Comparison of ENCODE assay signal across 13 cellular contexts in genomic region chr5:180787711-180788431, GRCh38. TPM values are rescaled to one million over a fixed set of nuclear protein-coding genes. Genes with fewer than 3 reads are reported as not detected.
DNase-seq lines count a peak whose midpoint lies in the region; ATAC-seq and TF ChIP-seq lines count a peak whose summit lies in the region.
"Had no signal": no experiment of that assay in that cellular context is flagged by ENCODE, and none has a peak within 500 bp of the region (broad histone marks: within the 10 kb centered on the region; RNA-seq: fewer than 3 reads in every experiment).

No MANE protein-coding gene starts in this region.

- peaks cover 18% of the 10 kb centered on the region for H3K4me1 ChIP-seq in Panc1 (ENCODE audit: control insufficient read depth, insufficient read depth, low read length)
- peaks cover 17 to 94% (median 32%) of the 10 kb centered on the region in 3 donors for H3K4me1 ChIP-seq in esophagus squamous epithelium
- H3K4me1 ChIP-seq in skeletal muscle tissue (ENCODE audit: control insufficient read depth in 3 of 3, insufficient read depth in 3 of 3, low read length in 3 of 3), result peaks cover 27 to 41% (median 30%) of the 10 kb centered on the region in 3 donors

- POLR2A ChIA-PET in Panc1 (lab: Charles Lee), result no interaction called here

- TF ChIP-seq CTCF in Panc1 (IDR thresholded peaks at IDR 0.05), result no peak
- no peak for TF ChIP-seq CTCF in esophagus squamous epithelium (IDR thresholded peaks at IDR 0.05)

- peak overlapping the region in 2 of 3 donors; percentile 3 to 33 for H3K9ac ChIP-seq in skeletal muscle tissue (ENCODE audit: low read depth in 1 of 3, low read length in 3 of 3)

- in situ Hi-C loops in Panc1 (cut with HindIII; ENCODE audit: low pct_unique_long_range_greater_than_20kb, low sequenced_read_pairs), result no loop called here

- no peak overlapping the region for H3K27ac ChIP-seq in Panc1 (ENCODE audit: low read length)
- peak overlapping the region in 3 of 4 donors; percentile 83 to 89 (median 89) for H3K27ac ChIP-seq in esophagus squamous epithelium
- H3K27ac ChIP-seq in skeletal muscle tissue (ENCODE audit: low read depth, low read length), result no peak overlapping the region

- WGBS in esophagus squamous epithelium, 2 donors, result 71 to 82% methylated on average over 5 to 14 of the region's 20 CpGs

- intact Hi-C loops in Panc1 (cut with micrococcal nuclease; ENCODE audit: unreplicated experiment) (loop anchor here (5.0 kb wide), 1 partner anchor 69 kb away; no protein-coding TSS in a partner anchor), esophagus squamous epithelium (cut with DNase I) (loop anchor here (10.0 kb wide), 1 partner anchor 367 kb away; no protein-coding TSS in a partner anchor)

- peak; percentile 23 for DNase-seq in EL
- DNase-seq in Panc1 (ENCODE audit: low read depth, low spot score), result no peak
- no peak for DNase-seq in esophagus squamous epithelium (lab: John Stamatoyannopoulos, UW)
- no peak for DNase-seq in NOMO-1 treated with dmso at 0.1 percent for 144 hours (lab: John Stamatoyannopoulos, UW; ENCODE audit: unreplicated experiment)
- no peak for DNase-seq in DMS79 treated with DMSO at 0.1 percent for 48 hours (lab: John Stamatoyannopoulos, UW)
- DNase-seq: NCI-H2107 had no signal

- H3K27me3 ChIP-seq in Panc1 (ENCODE audit: control insufficient read depth, insufficient read depth, low read length), result no peaks in the 10 kb centered on the region
- no peaks in the 10 kb centered on the region for H3K27me3 ChIP-seq in esophagus squamous epithelium
- H3K27me3 ChIP-seq in skeletal muscle tissue (ENCODE audit: control insufficient read depth in 3 of 3, insufficient read depth in 3 of 3, low read length in 3 of 3), result no peaks in the 10 kb centered on the region

- H3K9me3 ChIP-seq in Panc1 (ENCODE audit: control insufficient read depth, insufficient read depth, low read depth, low read length), result no peaks in the 10 kb centered on the region
- no peaks in the 10 kb centered on the region for H3K9me3 ChIP-seq in esophagus squamous epithelium
- no peaks in the 10 kb centered on the region for H3K9me3 ChIP-seq in skeletal muscle tissue (ENCODE audit: control insufficient read depth in 3 of 3, low read length in 3 of 3)

- no peak for TF ChIP-seq POLR2A in esophagus squamous epithelium (IDR thresholded peaks at IDR 0.05)

- BruUV-seq in Panc1 (replicated peaks; lab: Mats Ljungman, UMichigan), result no TSS peak

- ATAC-seq in Panc1 (peak; percentile 23; the same call in 1 of the 2 replicates), HG03354 (IDR thresholded peaks at IDR 0.05; ENCODE audit: poor library complexity, severe bottlenecking, unreplicated experiment) (no peak)
- ATAC-seq: esophagus mucosa had no signal

- no peak overlapping the region for H3K4me3 ChIP-seq in Panc1 (ENCODE audit: low read depth in 2 of 2, low read length in 2 of 2)
- no peak overlapping the region for H3K4me3 ChIP-seq in esophagus squamous epithelium
- H3K4me3 ChIP-seq in skeletal muscle tissue (ENCODE audit: low read length in 3 of 3), result no peak overlapping the region

- CTCF ChIA-PET in Panc1 (lab: Charles Lee), result no interaction called here

- H3K36me3 ChIP-seq in Panc1 (ENCODE audit: control insufficient read depth, insufficient read depth, low read length) (no peaks in the 10 kb centered on the region), esophagus squamous epithelium (peaks cover 34 to 57% (median 38%) of the 10 kb centered on the region in 3 donors), skeletal muscle tissue (ENCODE audit: control insufficient read depth in 3 of 3, insufficient read depth in 3 of 3, low read length in 3 of 3) (peaks cover 19 to 26% (median 24%) of the 10 kb centered on the region in 3 donors)

RNA-seq across cellular contexts. Expression of gene MGAT1, which starts 14.7 kb away (rescaled TPM):
- total RNA-seq in Panc1 (2021; ENCODE audit: unreplicated experiment) (113 TPM), esophagus squamous epithelium (100 to 1,000 TPM in 2 of 4 donors, 10 to 100 TPM in 2; 62.6 to 163 (median 111) TPM), skeletal muscle tissue (38.1 TPM)
- polyA plus RNA-seq in Panc1 (2012; ENCODE audit: insufficient read length), result 116 TPM

RNA-seq across cellular contexts. Expression of gene OR2Y1, which starts 48.0 kb away (rescaled TPM):
- total RNA-seq in Panc1 (2021; ENCODE audit: unreplicated experiment) (not detected), esophagus squamous epithelium (not detected), skeletal muscle tissue (not detected)
- polyA plus RNA-seq in Panc1 (2012; ENCODE audit: insufficient read length), result not detected
- total RNA-seq: esophagus mucosa, G401, HT1080, liver, right cardiac atrium had no signal
- polyA plus RNA-seq: liver, right cardiac atrium had no signal

Comparison
In these comparisons a context has a peak if more than half of its experiments do, and no peak if none do; other contexts are left out.
1. H3K27ac ChIP-seq: peak in esophagus squamous epithelium (3 of 4); none in Panc1 (single experiment) and skeletal muscle tissue (single experiment).